In genomic region chr5:150338546-150338945, GRCh38 we compare ENCODE assay signal across 16 cellular contexts. TPM values are rescaled to one million over a fixed set of nuclear protein-coding genes. Genes with fewer than 3 reads are reported as not detected.
"Had no signal": no experiment of that assay in that cellular context is flagged by ENCODE, and none has a peak within 500 bp of the region (broad histone marks: within the 10 kb centered on the region; RNA-seq: fewer than 3 reads in every experiment).

No MANE protein-coding gene starts in this region.

- FAIRE-seq: endothelial cell of umbilical vein had no signal

- H3K4me1 ChIP-seq: foreskin keratinocyte, heart right ventricle, left ventricle myocardium inferior had no signal

- H3K27ac ChIP-seq: foreskin keratinocyte, heart right ventricle, left ventricle myocardium inferior, neutrophil had no signal

- H3K9me3 ChIP-seq: heart right ventricle, left ventricle myocardium inferior, neutrophil had no signal

- H3K36me3 ChIP-seq: heart right ventricle, left ventricle myocardium inferior, neutrophil had no signal

- H3K27me3 ChIP-seq: foreskin keratinocyte, heart right ventricle, neutrophil had no signal

- DNase-seq: activated CD4-positive, alpha-beta T cell treated with anti-CD3 and anti-CD28 coated beads, Interleukin-2, amount 50 U/mL, for 4 hours; activated CD4-positive, CD25-positive, alpha-beta regulatory T cell treated with anti-CD3 and anti-CD28 coated beads, Interleukin-2, amount 50 U/mL, for 72 hours; activated effector memory CD4-positive, alpha-beta T cell treated with anti-CD3 and anti-CD28 coated beads, Interleukin-2, amount 50 U/mL, for 16 hours; activated T-cell treated with anti-CD3 and anti-CD28 coated beads, Interleukin-2, amount 50 U/mL, for 1 hour; foreskin keratinocyte; heart right ventricle; islet precursor cell; left ventricle myocardium inferior; mesendoderm; right cardiac atrium; stimulated activated CD4-positive, alpha-beta T cell treated with anti-CD3 and anti-CD28 coated beads, Interleukin-1b, Interleukin-23, amount 100 ng/mL, for 48 hours; stimulated activated naive B cell treated with anti-CD40 and anti-IgM and Interleukin-4, amounts not matched to agents 10 μg/mL and 1 μg/mL and 100 μg/mL, for 72 hours; T-helper 9 cell had no signal

- H3K4me3 ChIP-seq: heart right ventricle, left ventricle myocardium inferior had no signal

- ATAC-seq: foreskin keratinocyte; heart right ventricle; stimulated activated naive B cell treated with anti-CD40 and anti-IgM and Interleukin-4, amounts not matched to agents 10 μg/mL and 1 μg/mL and 100 μg/mL, for 72 hours had no signal

RNA-seq across cellular contexts. Expression of gene CAMK2A, which starts 49.0 kb away (rescaled TPM):
- total RNA-seq: endothelial cell of umbilical vein, subcutaneous adipose tissue had no signal
- polyA plus RNA-seq: endothelial cell of umbilical vein, foreskin keratinocyte had no signal
